ENCODE assay signal across 22 cellular contexts in the genomic region with DNA sequence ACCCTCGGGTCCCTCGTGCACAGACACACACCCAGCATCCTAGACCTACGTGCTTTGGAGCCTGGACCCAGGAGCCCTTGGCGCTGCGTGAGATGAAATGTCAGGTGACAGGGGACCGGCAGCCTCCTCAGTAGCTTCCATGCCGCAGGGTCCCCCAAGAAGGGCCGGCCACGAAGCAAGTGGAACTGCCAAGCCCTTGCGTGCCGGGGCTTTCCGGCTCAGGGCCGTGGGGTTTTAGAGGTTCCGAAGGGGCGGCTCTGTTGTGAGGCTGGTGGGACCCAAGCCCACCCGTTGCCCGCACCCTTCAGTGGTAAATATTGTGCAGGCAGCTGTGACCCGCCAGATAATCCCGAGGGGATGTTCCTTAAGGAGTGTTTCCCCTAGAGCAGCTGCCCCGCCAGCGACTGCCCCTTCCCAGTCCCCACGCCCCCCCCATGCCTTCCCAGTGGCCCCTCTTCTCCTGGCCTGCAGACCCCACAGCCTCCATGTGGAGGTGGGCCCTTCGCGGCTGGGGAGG.
A peak's percentile ranks its signal among the peaks of the same experiment; 100 is the strongest.
DNase-seq lines count a peak whose midpoint lies in the region; ATAC-seq and TF ChIP-seq lines count a peak whose summit lies in the region.
"Had no signal": no experiment of that assay in that cellular context is flagged by ENCODE, and none has a peak within 500 bp of the region (broad histone marks: within the 10 kb centered on the region; RNA-seq: fewer than 3 reads in every experiment).

No MANE protein-coding gene starts in this region.

- DNase-seq in cardiac septum (ENCODE audit: low spot score) (peak; percentile 58), left ventricle myocardium inferior (no peak), nephron progenitor cell (no peak), upper lobe of right lung (peak; percentile 60), MG63 (no peak), NCI-H2029 (lab: John Stamatoyannopoulos, UW) (no peak)
- peak; percentile 29 for DNase-seq in activated CD8-positive, alpha-beta memory T cell treated with anti-CD3 and anti-CD28 coated beads, Interleukin-2, amount 50 U/mL, for 48 hours
- DNase-seq: activated naive CD4-positive, alpha-beta T cell treated with anti-CD3 and anti-CD28 coated beads for 36 hours; DMS53; effector CD8-positive, alpha-beta T cell; HFFc6; KG1; NCI-H2081; NCI-H446 treated with DMSO at 0.1 percent for 48 hours; small intestine; stimulated activated CD4-positive, alpha-beta T cell treated with anti-CD3 and anti-CD28 coated beads, Interleukin-4, amount 100 ng/mL, for 24 hours had no signal

- peaks cover 49% of the 10 kb centered on the region for H3K4me1 Mint-ChIP-seq in nephron progenitor cell

- intact Hi-C loops in cardiac septum (cut with DNase I): no loop called here
- intact Hi-C loops in left ventricle myocardium inferior (cut with micrococcal nuclease): no loop called here
- intact Hi-C loops in upper lobe of right lung (cut with DNase I): no loop called here

- H3K36me3 Mint-ChIP-seq in nephron progenitor cell (ENCODE audit: low read depth): no peaks in the 10 kb centered on the region

- H3K9me3 ChIP-seq in left ventricle myocardium inferior (replicated peaks): no peaks in the 10 kb centered on the region
- H3K9me3 ChIP-seq in upper lobe of right lung: no peaks in the 10 kb centered on the region
- H3K9me3 ChIP-seq in MG63: no peaks in the 10 kb centered on the region

- ATAC-seq in upper lobe of right lung (no peak), GM21723 (IDR thresholded peaks at IDR 0.05; ENCODE audit: unreplicated experiment) (no peak)

- TF ChIP-seq CTCF in left ventricle myocardium inferior (IDR thresholded peaks at IDR 0.05; ENCODE audit: borderline replicate concordance) (no peak), nephron progenitor cell (IDR thresholded peaks at IDR 0.05) (no peak), upper lobe of right lung (IDR thresholded peaks at IDR 0.05) (no peak)

- no peaks in the 10 kb centered on the region for H3K27me3 ChIP-seq in left ventricle myocardium inferior (ENCODE audit: low read depth)
- no peaks in the 10 kb centered on the region for H3K27me3 ChIP-seq in upper lobe of right lung
- H3K27me3 ChIP-seq in MG63: no peaks in the 10 kb centered on the region

- H3K27ac ChIP-seq in left ventricle myocardium inferior (replicated peaks) (no peak overlapping the region), upper lobe of right lung (no peak overlapping the region)
- H3K27ac ChIP-seq: parathyroid adenoma, RWPE1 had no signal

- H3K4me1 ChIP-seq in left ventricle myocardium inferior (peaks cover 28% of the 10 kb centered on the region), upper lobe of right lung (no peaks in the 10 kb centered on the region)
- H3K4me1 ChIP-seq: parathyroid adenoma had no signal

- H3K9me3 Mint-ChIP-seq in nephron progenitor cell: peaks cover 5% of the 10 kb centered on the region
- H3K9me3 Mint-ChIP-seq: activated naive CD4-positive, alpha-beta T cell treated with anti-CD3 and anti-CD28 coated beads for 36 hours; CD4-positive, alpha-beta T cell; central memory CD8-positive, alpha-beta T cell had no signal

- peak overlapping the region; percentile 39 for H3K27ac Mint-ChIP-seq in nephron progenitor cell
- H3K27ac Mint-ChIP-seq: activated naive CD4-positive, alpha-beta T cell treated with anti-CD3 and anti-CD28 coated beads for 36 hours; CD4-positive, alpha-beta T cell; HFFc6 had no signal

- peaks cover 13% of the 10 kb centered on the region for H3K27me3 Mint-ChIP-seq in nephron progenitor cell (ENCODE audit: low read depth, poor library complexity)

- peaks cover 34% of the 10 kb centered on the region for H3K36me3 ChIP-seq in left ventricle myocardium inferior
- peaks cover 26% of the 10 kb centered on the region for H3K36me3 ChIP-seq in upper lobe of right lung
- H3K36me3 ChIP-seq in MG63: no peaks in the 10 kb centered on the region

- H3K4me3 Mint-ChIP-seq in nephron progenitor cell: no peak overlapping the region
- H3K4me3 Mint-ChIP-seq: activated naive CD4-positive, alpha-beta T cell treated with anti-CD3 and anti-CD28 coated beads for 36 hours; CD4-positive, alpha-beta T cell; central memory CD8-positive, alpha-beta T cell; HFFc6 had no signal

- H3K4me3 ChIP-seq in left ventricle myocardium inferior (no peak overlapping the region), upper lobe of right lung (no peak overlapping the region), MG63 (no peak overlapping the region)
- H3K4me3 ChIP-seq: lung had no signal

Comparison
In these comparisons a context has a peak if more than half of its experiments do, and no peak if none do; other contexts are left out.
1. DNase-seq: peak in cardiac septum (single experiment), activated CD8-positive, alpha-beta memory T cell treated with anti-CD3 and anti-CD28 coated beads, Interleukin-2, amount 50 U/mL, for 48 hours (single experiment) and upper lobe of right lung (single experiment); none in left ventricle myocardium inferior (single experiment), nephron progenitor cell (single experiment), MG63 (single experiment) and NCI-H2029 (single experiment).